Comparison of ENCODE assay signal across 8 cellular contexts in the genomic region with DNA sequence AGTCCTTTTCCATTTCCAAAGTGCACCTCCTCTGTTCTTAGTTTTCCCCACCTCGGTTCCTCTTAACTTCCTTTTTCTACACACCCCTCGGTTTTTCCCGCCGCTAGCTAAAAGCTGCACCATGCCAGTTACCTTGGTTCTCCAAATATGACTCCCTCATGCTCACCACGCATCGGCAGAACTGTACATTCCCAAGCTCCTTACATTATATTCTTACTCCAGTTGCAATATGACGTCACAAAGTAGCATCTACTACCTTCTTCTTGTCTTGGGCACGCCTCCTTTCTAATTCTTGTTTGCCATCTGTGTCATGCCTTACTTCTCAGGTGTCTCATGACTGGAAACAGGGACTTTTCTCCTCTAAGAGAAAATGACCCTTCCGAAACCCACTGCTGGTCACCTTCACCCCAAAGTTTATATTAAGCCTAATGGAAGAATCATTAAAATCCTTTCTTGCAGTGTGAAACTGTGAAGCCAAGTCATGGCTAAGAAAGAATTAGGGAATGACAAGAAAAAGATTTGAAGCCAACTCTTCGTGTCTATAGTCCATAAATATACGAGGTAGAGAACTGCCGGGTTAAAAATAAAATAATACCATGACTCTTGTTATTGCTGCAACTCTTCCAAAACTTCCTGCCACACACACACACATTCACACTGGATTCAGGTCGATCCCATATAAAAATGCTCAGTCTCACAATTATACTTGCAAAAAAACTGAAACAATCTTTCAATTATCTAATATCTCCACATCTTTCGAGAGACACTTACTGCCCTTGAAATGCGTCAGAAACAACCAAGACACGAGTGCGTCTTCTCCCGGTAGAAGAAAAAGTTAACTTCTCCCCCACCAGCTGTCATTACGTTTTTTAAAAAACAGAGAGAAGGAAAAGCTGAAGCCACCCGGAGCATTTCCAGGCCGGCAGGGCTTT.
DNase-seq lines count a peak whose midpoint lies in the region; ATAC-seq and TF ChIP-seq lines count a peak whose summit lies in the region.

No MANE protein-coding gene starts in this region.

- no peaks in the 10 kb centered on the region for H3K36me3 ChIP-seq in iPS-15b (ENCODE audit: control insufficient read depth, insufficient read depth, low read length)

- DNase-seq in AG10803 (ENCODE audit: low read depth) = peak; percentile 41
- no peak for DNase-seq in HFF-Myc (ENCODE audit: extremely low read depth, low read depth)
- peak; percentile 48 for DNase-seq in activated T-cell treated with anti-CD3 and anti-CD28 coated beads, Interleukin-2, amount 50 U/mL, for 24 hours
- DNase-seq in stimulated activated naive CD8-positive, alpha-beta T cell treated with anti-CD3 and anti-CD28 coated beads, Interleukin-15, Interleukin-2, amounts not matched to agents 100 U/mL and 50 U/mL, for 24 hours = peak; percentile 33
- DNase-seq in NCI-H1048 (lab: John Stamatoyannopoulos, UW) = no peak
- no peak for DNase-seq in DMS153 treated with DMSO at 0.1 percent for 48 hours (lab: John Stamatoyannopoulos, UW; ENCODE audit: unreplicated experiment)

- peaks cover 25% of the 10 kb centered on the region for H3K36me3 Mint-ChIP-seq in activated T-cell treated with anti-CD3 and anti-CD28 coated beads, Interleukin-2, amount 50 U/mL, for 24 hours (ENCODE audit: low read depth)

- H3K4me1 Mint-ChIP-seq in activated T-cell treated with anti-CD3 and anti-CD28 coated beads, Interleukin-2, amount 50 U/mL, for 24 hours (ENCODE audit: low read depth) = peaks cover 60% of the 10 kb centered on the region

- H3K27me3 Mint-ChIP-seq in activated T-cell treated with anti-CD3 and anti-CD28 coated beads, Interleukin-2, amount 50 U/mL, for 24 hours = no peaks in the 10 kb centered on the region

- H3K4me3 ChIP-seq in AG10803 (ENCODE audit: low read length) (peak overlapping the region; percentile 81), HFF-Myc (replicated peaks; ENCODE audit: low read depth, low read length) (peak overlapping the region; percentile 84), iPS-15b (ENCODE audit: low read depth, low read length) (peak overlapping the region; percentile 40)

- TF ChIP-seq CTCF in AG10803 (conservative IDR thresholded peaks at IDR 0.05; ENCODE audit: low read length) (no peak), HFF-Myc (IDR thresholded peaks at IDR 0.05; ENCODE audit: low read depth, low read length, missing control alignments) (no peak)

- ATAC-seq in stimulated activated naive CD8-positive, alpha-beta T cell treated with anti-CD3 and anti-CD28 coated beads, Interleukin-15, Interleukin-2, amounts not matched to agents 100 U/mL and 50 U/mL, for 24 hours = no peak
- no peak for ATAC-seq in HG03460 (IDR thresholded peaks at IDR 0.05; ENCODE audit: unreplicated experiment)

- H3K9me3 ChIP-seq in iPS-15b (ENCODE audit: control insufficient read depth, insufficient read depth, low read length) = no peaks in the 10 kb centered on the region

- H3K27me3 ChIP-seq in iPS-15b (ENCODE audit: control insufficient read depth, insufficient read depth, low read length) = peaks cover 8% of the 10 kb centered on the region

- H3K4me1 ChIP-seq in iPS-15b (ENCODE audit: control insufficient read depth, insufficient read depth, low read length) = peaks cover 12% of the 10 kb centered on the region

- H3K27ac Mint-ChIP-seq in activated T-cell treated with anti-CD3 and anti-CD28 coated beads, Interleukin-2, amount 50 U/mL, for 24 hours = peak overlapping the region; percentile 88

- peak overlapping the region; percentile 85 for H3K4me3 Mint-ChIP-seq in activated T-cell treated with anti-CD3 and anti-CD28 coated beads, Interleukin-2, amount 50 U/mL, for 24 hours

- H3K9me3 Mint-ChIP-seq in activated T-cell treated with anti-CD3 and anti-CD28 coated beads, Interleukin-2, amount 50 U/mL, for 24 hours = no peaks in the 10 kb centered on the region

- peak overlapping the region; percentile 32 for H3K9ac ChIP-seq in iPS-15b (ENCODE audit: low read depth, low read length)

Comparison
In these comparisons a context has a peak if more than half of its experiments do, and no peak if none do; other contexts are left out.
1. DNase-seq: peak in AG10803 (single experiment), activated T-cell treated with anti-CD3 and anti-CD28 coated beads, Interleukin-2, amount 50 U/mL, for 24 hours (single experiment) and stimulated activated naive CD8-positive, alpha-beta T cell treated with anti-CD3 and anti-CD28 coated beads, Interleukin-15, Interleukin-2, amounts not matched to agents 100 U/mL and 50 U/mL, for 24 hours (single experiment); none in HFF-Myc (single experiment), NCI-H1048 (single experiment) and DMS153 treated with DMSO at 0.1 percent for 48 hours (single experiment).
2. Peak in every context shown above with its lines, with median percentiles within 50 percentile points of each other: H3K4me3 ChIP-seq.